Comparison of ENCODE assay signal across 31 cellular contexts in the genomic region with DNA sequence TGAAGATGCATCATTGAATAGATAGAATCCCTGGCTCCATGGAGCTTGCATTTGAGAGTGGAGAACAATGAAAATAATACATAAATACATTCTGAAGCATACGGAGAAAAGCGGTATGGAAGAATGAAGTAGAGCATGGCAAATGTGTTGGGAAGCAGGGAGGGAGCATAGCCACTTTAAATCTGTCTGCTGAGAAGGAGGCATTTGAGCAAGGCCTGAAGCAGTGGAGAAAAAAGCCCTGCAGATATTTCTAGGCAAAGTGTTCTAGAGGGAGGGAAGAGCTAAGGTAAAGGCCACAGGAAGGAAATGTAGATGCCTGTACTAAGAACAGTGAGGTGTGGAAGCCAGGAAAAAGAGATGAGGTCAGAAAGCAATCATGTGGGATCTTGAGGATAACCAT.
DNase-seq lines count a peak whose midpoint lies in the region; ATAC-seq, FAIRE-seq and TF ChIP-seq lines count a peak whose summit lies in the region.
"Had no signal": no experiment of that assay in that cellular context is flagged by ENCODE, and none has a peak within 500 bp of the region (broad histone marks: within the 10 kb centered on the region; RNA-seq: fewer than 3 reads in every experiment).

No MANE protein-coding gene starts in this region.

- H3K4me1 ChIP-seq in psoas muscle, result no peaks in the 10 kb centered on the region
- no peaks in the 10 kb centered on the region for H3K4me1 ChIP-seq in effector memory CD4-positive, alpha-beta T cell (ENCODE audit: control insufficient read depth, insufficient read depth, low read length, poor library complexity, severe bottlenecking)
- H3K4me1 ChIP-seq: A549; BE2C; BLaER1; BLaER1 treated with 17β-estradiol and CSF1 and Interleukin-3, amounts not matched to agents 10 nM and 100 nM had no signal

- H3K9me3 ChIP-seq in psoas muscle, result no peaks in the 10 kb centered on the region
- no peaks in the 10 kb centered on the region for H3K9me3 ChIP-seq in effector memory CD4-positive, alpha-beta T cell (ENCODE audit: control insufficient read depth, low read length)
- H3K9me3 ChIP-seq: A549, BE2C, Caco-2 had no signal

- ATAC-seq in psoas muscle, result no peak
- ATAC-seq: A549; CD8-positive, alpha-beta T cell had no signal

- H3K27ac ChIP-seq in psoas muscle, result no peak overlapping the region
- H3K27ac ChIP-seq in effector memory CD4-positive, alpha-beta T cell (ENCODE audit: insufficient read depth, low read length, poor library complexity, severe bottlenecking), result no peak overlapping the region
- H3K27ac ChIP-seq: 22Rv1; A549; BLaER1; BLaER1 treated with 17β-estradiol and CSF1 and Interleukin-3, amounts not matched to agents 10 nM and 100 nM; C4-2B had no signal

- in situ Hi-C loops in G401 (cut with HindIII; ENCODE audit: low sequenced_read_pairs), result no loop called here

- FAIRE-seq in D721Med (lab: Jason Lieb, UNC), result no peak
- FAIRE-seq: A204.1, A549 had no signal

- DNase-seq in G401 (ENCODE audit: low spot score) (peak; percentile 81), cerebellar cortex (ENCODE audit: low spot score) (peak; percentile 78), cerebellum (ENCODE audit: low spot score) (peak; percentile 40), psoas muscle (no peak), D721Med (ENCODE audit: insufficient read length, low spot score) (no peak)
- DNase-seq in effector memory CD4-positive, alpha-beta T cell, result no peak
- DNase-seq: 8988T; ACHN; AML-193; BE2C; Caco-2; Calu3; CD4-positive, alpha-beta memory T cell; CD4-positive, alpha-beta T cell; CD4-positive, CD25-positive, alpha-beta regulatory T cell; CD8-positive, alpha-beta memory T cell; CD8-positive, alpha-beta T cell; COR-L47; DMS 273 treated with DMSO at 0.1 percent for 48 hours; DMS153; DMS53; DMS79; DMS79 treated with DMSO at 0.1 percent for 48 hours; DND-41; EL had no signal

- no peaks in the 10 kb centered on the region for H3K36me3 ChIP-seq in psoas muscle (ENCODE audit: insufficient read depth in 1 of 2, low read depth in 1 of 2)
- no peaks in the 10 kb centered on the region for H3K36me3 ChIP-seq in effector memory CD4-positive, alpha-beta T cell (ENCODE audit: control insufficient read depth, insufficient read depth, low read length)
- H3K36me3 ChIP-seq: BE2C; BLaER1; BLaER1 treated with 17β-estradiol and CSF1 and Interleukin-3, amounts not matched to agents 10 nM and 100 nM had no signal

- intact Hi-C loops in psoas muscle (cut with DNase I), result no loop called here

- no peaks in the 10 kb centered on the region for H3K27me3 ChIP-seq in psoas muscle (ENCODE audit: insufficient read depth in 3 of 3, low read length in 2 of 3)
- no peaks in the 10 kb centered on the region for H3K27me3 ChIP-seq in effector memory CD4-positive, alpha-beta T cell (replicated peaks; ENCODE audit: control insufficient read depth, insufficient read depth, low read length, poor library complexity, severe bottlenecking)
- H3K27me3 ChIP-seq: BE2C; BLaER1; BLaER1 treated with 17β-estradiol and CSF1 and Interleukin-3, amounts not matched to agents 10 nM and 100 nM had no signal

- WGBS in psoas muscle, 3 donors, result 79 to 93% (median 89%) methylated on average over 2 of the region's 2 CpGs

- TF ChIP-seq CTCF in psoas muscle (IDR thresholded peaks at IDR 0.05) (no peak), D721Med (IDR thresholded peaks at IDR 0.05; ENCODE audit: insufficient read depth, missing control alignments) (no peak)

- no peak overlapping the region for H3K4me3 ChIP-seq in psoas muscle
- no peak overlapping the region for H3K4me3 ChIP-seq in effector memory CD4-positive, alpha-beta T cell (ENCODE audit: insufficient read depth, low read depth, low read length, poor library complexity, severe bottlenecking)
- H3K4me3 ChIP-seq: A549; BLaER1; BLaER1 treated with 17β-estradiol and CSF1 and Interleukin-3, amounts not matched to agents 10 nM and 100 nM had no signal

Comparison
In these comparisons a context has a peak if more than half of its experiments do, and no peak if none do; other contexts are left out.
1. DNase-seq: peak in G401 (single experiment), cerebellar cortex (single experiment) and cerebellum (single experiment); none in psoas muscle (0 of 2), D721Med (single experiment) and effector memory CD4-positive, alpha-beta T cell (0 of 3).